In genomic region chr1:94325379-94326302, GRCh38 we compare ENCODE assay signal across 10 cellular contexts.
A peak's percentile ranks its signal among the peaks of the same experiment; 100 is the strongest.
DNase-seq lines count a peak whose midpoint lies in the region; ATAC-seq, FAIRE-seq and TF ChIP-seq lines count a peak whose summit lies in the region.
"Had no signal": no experiment of that assay in that cellular context is flagged by ENCODE, and none has a peak within 500 bp of the region (broad histone marks: within the 10 kb centered on the region; RNA-seq: fewer than 3 reads in every experiment).

No MANE protein-coding gene starts in this region.

- H3K4me1 ChIP-seq in astrocyte (ENCODE audit: insufficient read depth, low read length) (peaks cover 56% of the 10 kb centered on the region), hepatocyte (ENCODE audit: insufficient read depth) (peaks cover 25% of the 10 kb centered on the region), upper lobe of left lung (peaks cover 17 to 52% (median 37%) of the 10 kb centered on the region in 4 donors)

- no peak overlapping the region for H3K4me3 Mint-ChIP-seq in astrocyte (ENCODE audit: unreplicated experiment)
- H3K4me3 Mint-ChIP-seq: natural killer cell treated with Interleukin-12 subunit alpha and Interleukin-12 subunit beta and Interleukin-15 and Interleukin-18, amount 100 ng/mL, for 72 hours had no signal

- peak overlapping the region; percentile 96 for H3K27ac ChIP-seq in astrocyte (ENCODE audit: low read depth, low read length)
- peak overlapping the region; percentile 51 for H3K27ac ChIP-seq in hepatocyte
- peak overlapping the region; percentile 16 to 76 (median 59) for H3K27ac ChIP-seq in upper lobe of left lung

- H3K9ac ChIP-seq in astrocyte (ENCODE audit: low read length), result peak overlapping the region; percentile 79

- WGBS in hepatocyte (ENCODE audit: low lambda C conversion rate, missing lambda C conversion rate), result 47% methylated on average over 5 of the region's 5 CpGs
- WGBS in upper lobe of left lung, 2 donors, result 31 to 45% methylated on average over 4 to 5 of the region's 5 CpGs

- no peaks in the 10 kb centered on the region for H3K27me3 ChIP-seq in astrocyte (ENCODE audit: insufficient read depth, low read length)
- H3K27me3 ChIP-seq in hepatocyte, result no peaks in the 10 kb centered on the region
- no peaks in the 10 kb centered on the region for H3K27me3 ChIP-seq in upper lobe of left lung

- H3K36me3 ChIP-seq in astrocyte (ENCODE audit: insufficient read depth, low read length) (no peaks in the 10 kb centered on the region), hepatocyte (replicated peaks; ENCODE audit: insufficient read depth, low read depth) (no peaks in the 10 kb centered on the region), upper lobe of left lung (no peaks in the 10 kb centered on the region)

- peak overlapping the region; percentile 80 for H3K27ac Mint-ChIP-seq in astrocyte (ENCODE audit: unreplicated experiment)
- H3K27ac Mint-ChIP-seq: natural killer cell treated with Interleukin-12 subunit alpha and Interleukin-12 subunit beta and Interleukin-15 and Interleukin-18, amount 100 ng/mL, for 72 hours had no signal

- no peaks in the 10 kb centered on the region for H3K9me2 ChIP-seq in hepatocyte (replicated peaks; ENCODE audit: insufficient read depth)

- H3K27me3 Mint-ChIP-seq in astrocyte (ENCODE audit: low read depth, unreplicated experiment), result no peaks in the 10 kb centered on the region

- DNase-seq in DMS 273 (lab: John Stamatoyannopoulos, UW; ENCODE audit: unreplicated experiment) (peak; percentile 33), DMS 273 treated with DMSO at 0.1 percent for 48 hours (lab: John Stamatoyannopoulos, UW) (no peak), astrocyte (ENCODE audit: low read depth) (peak; percentile 100), hepatocyte (ENCODE audit: low spot score) (no peak), upper lobe of left lung (no peak), mucosa of gallbladder (ENCODE audit: low spot score) (no peak), SKM-1 treated with dmso at 0.1 percent for 144 hours (lab: John Stamatoyannopoulos, UW; ENCODE audit: unreplicated experiment) (no peak)
- DNase-seq in activated CD4-positive, alpha-beta T cell treated with anti-CD3 and anti-CD28 coated beads, Interleukin-2, amount 50 U/mL, for 4 hours, result no peak
- DNase-seq: AML-193 had no signal

- FAIRE-seq in astrocyte (lab: Jason Lieb, UNC), result peak; percentile 99

- H4K20me1 ChIP-seq in astrocyte (ENCODE audit: insufficient read depth, low read length), result no peaks in the 10 kb centered on the region
- H4K20me1 ChIP-seq in hepatocyte (ENCODE audit: insufficient read depth, poor library complexity, severe bottlenecking), result no peaks in the 10 kb centered on the region

- no peak for TF ChIP-seq CTCF in astrocyte (IDR thresholded peaks at IDR 0.05; ENCODE audit: insufficient read depth, low read depth, low read length)
- no peak for TF ChIP-seq CTCF in hepatocyte (IDR thresholded peaks at IDR 0.05; ENCODE audit: poor library complexity)
- no peak for TF ChIP-seq CTCF in upper lobe of left lung (IDR thresholded peaks at IDR 0.05)

- H3K9me3 ChIP-seq in astrocyte (ENCODE audit: insufficient read depth, low read depth, low read length) (no peaks in the 10 kb centered on the region), hepatocyte (ENCODE audit: low read depth) (no peaks in the 10 kb centered on the region), upper lobe of left lung (no peaks in the 10 kb centered on the region)

- H3K79me2 ChIP-seq in astrocyte (ENCODE audit: insufficient read depth, low read length) (no peaks in the 10 kb centered on the region), hepatocyte (no peaks in the 10 kb centered on the region)

- no peaks in the 10 kb centered on the region for H3K9me3 Mint-ChIP-seq in astrocyte (ENCODE audit: unreplicated experiment)
- H3K9me3 Mint-ChIP-seq: natural killer cell treated with Interleukin-12 subunit alpha and Interleukin-12 subunit beta and Interleukin-15 and Interleukin-18, amount 100 ng/mL, for 72 hours had no signal

- TF ChIP-seq POLR2A in upper lobe of left lung (IDR thresholded peaks at IDR 0.05), result no peak

- no peak overlapping the region for H3K4me3 ChIP-seq in astrocyte (ENCODE audit: insufficient read depth, low read depth, low read length)
- H3K4me3 ChIP-seq in hepatocyte, result no peak overlapping the region
- no peak overlapping the region for H3K4me3 ChIP-seq in upper lobe of left lung

- H3K36me3 Mint-ChIP-seq in astrocyte (ENCODE audit: low read depth, unreplicated experiment), result no peaks in the 10 kb centered on the region
- H3K36me3 Mint-ChIP-seq: natural killer cell treated with Interleukin-12 subunit alpha and Interleukin-12 subunit beta and Interleukin-15 and Interleukin-18, amount 100 ng/mL, for 72 hours had no signal

- no peak overlapping the region for H2AFZ ChIP-seq in astrocyte (ENCODE audit: low read depth, low read length)
- no peak overlapping the region for H2AFZ ChIP-seq in hepatocyte

- peak in 1 of 4 donors; percentile 63 for TF ChIP-seq EP300 in upper lobe of left lung (IDR thresholded peaks at IDR 0.05)

- H3K4me2 ChIP-seq in astrocyte (ENCODE audit: low read length), result peak overlapping the region; percentile 79
- no peak overlapping the region for H3K4me2 ChIP-seq in hepatocyte

- peak; percentile 22 to 63 for ATAC-seq in upper lobe of left lung (ENCODE audit: low FRiP score in 2 of 2)

- peaks cover 59% of the 10 kb centered on the region for H3K4me1 Mint-ChIP-seq in astrocyte (ENCODE audit: low read depth, unreplicated experiment)

Comparison
In these comparisons a context has a peak if more than half of its experiments do, and no peak if none do; other contexts are left out.
1. DNase-seq: peak in DMS 273 (single experiment) and astrocyte (single experiment); none in DMS 273 treated with DMSO at 0.1 percent for 48 hours (single experiment), hepatocyte (single experiment), upper lobe of left lung (0 of 2), activated CD4-positive, alpha-beta T cell treated with anti-CD3 and anti-CD28 coated beads, Interleukin-2, amount 50 U/mL, for 4 hours (0 of 2), mucosa of gallbladder (single experiment) and SKM-1 treated with dmso at 0.1 percent for 144 hours (single experiment).
2. Peak in every context shown above with its lines, with median percentiles within 50 percentile points of each other: H3K27ac ChIP-seq.